Comparison of ENCODE assay signal across 8 cellular contexts in genomic region chr1:171485375-171486047, GRCh38. TPM values are rescaled to one million over a fixed set of nuclear protein-coding genes. Genes with fewer than 3 reads are reported as not detected.
DNase-seq lines count a peak whose midpoint lies in the region; ATAC-seq and TF ChIP-seq lines count a peak whose summit lies in the region.

PRRC2C (plus strand) TSS chr1:171485530; CDS start chr1:171512089, 26,559 bp downstream.

- peak; percentile 97 for ATAC-seq in GM21576 (IDR thresholded peaks at IDR 0.05; ENCODE audit: unreplicated experiment)
- peak; percentile 90 to 92 for ATAC-seq in activated T-cell treated with anti-CD3 and anti-CD28 coated beads, Interleukin-2, amount 50 U/mL, for 4 hours

- no peaks in the 10 kb centered on the region for H3K27me3 Mint-ChIP-seq in activated T-cell treated with anti-CD3 and anti-CD28 coated beads, Interleukin-2, amount 50 U/mL, for 4 hours (ENCODE audit: low read depth)

- peaks cover 46% of the 10 kb centered on the region for H3K4me1 Mint-ChIP-seq in activated T-cell treated with anti-CD3 and anti-CD28 coated beads, Interleukin-2, amount 50 U/mL, for 4 hours (ENCODE audit: low read depth)

- H3K9me3 Mint-ChIP-seq in activated T-cell treated with anti-CD3 and anti-CD28 coated beads, Interleukin-2, amount 50 U/mL, for 4 hours = no peaks in the 10 kb centered on the region

- whole genome bisulfite sequencing in esophagus, 2 donors = 0% methylated on average over 50 of the region's 50 CpGs

- peaks cover 15% of the 10 kb centered on the region for H3K36me3 Mint-ChIP-seq in activated T-cell treated with anti-CD3 and anti-CD28 coated beads, Interleukin-2, amount 50 U/mL, for 4 hours (ENCODE audit: insufficient read depth)

- H3K27me3 ChIP-seq in esophagus (ENCODE audit: control insufficient read depth in 1 of 2, insufficient read depth in 2 of 2, low read length in 2 of 2) (no peaks in the 10 kb centered on the region), muscle layer of colon (ENCODE audit: control insufficient read depth in 1 of 2, insufficient read depth in 2 of 2, low read length in 2 of 2) (no peaks in the 10 kb centered on the region)

- DNase-seq in DMS153 treated with DMSO at 0.1 percent for 48 hours (lab: John Stamatoyannopoulos, UW; ENCODE audit: unreplicated experiment) = peak; percentile 98
- peak; percentile 96 for DNase-seq in Jurkat, Clone E6-1 (ENCODE audit: low read depth, low spot score)
- peak; percentile 89 for DNase-seq in activated T-cell treated with anti-CD3 and anti-CD28 coated beads, Interleukin-2, amount 50 U/mL, for 4 hours
- DNase-seq in stimulated activated CD8-positive, alpha-beta memory T cell treated with anti-CD3 and anti-CD28 coated beads, Interleukin-7, amount 100 ng/mL, for 4 hours (ENCODE audit: low read depth in 2 of 2) = peak; percentile 91 to 92

- H3K4me1 ChIP-seq in esophagus (ENCODE audit: control insufficient read depth in 2 of 2, insufficient read depth in 2 of 2, low read length in 1 of 2) (no peaks in the 10 kb centered on the region), muscle layer of colon (ENCODE audit: insufficient read depth, low read length) (peaks cover 45% of the 10 kb centered on the region)

- peak within 1 kb of the TSS; percentile 98 for H3K4me3 Mint-ChIP-seq in activated T-cell treated with anti-CD3 and anti-CD28 coated beads, Interleukin-2, amount 50 U/mL, for 4 hours

- no peaks in the 10 kb centered on the region for H3K36me3 ChIP-seq in esophagus (ENCODE audit: control insufficient read depth in 2 of 2, insufficient read depth in 2 of 2, low read length in 1 of 2)
- no peaks in the 10 kb centered on the region for H3K36me3 ChIP-seq in muscle layer of colon (ENCODE audit: insufficient read depth, low read length)

- peak within 1 kb of the TSS; percentile 94 for H3K4me3 ChIP-seq in Jurkat, Clone E6-1 (ENCODE audit: low read length)
- H3K4me3 ChIP-seq in esophagus (ENCODE audit: low read depth in 1 of 2, low read length in 2 of 2) (peak within 1 kb of the TSS; percentile 94 to 97), muscle layer of colon (ENCODE audit: low read depth in 1 of 2, low read length in 2 of 2) (peak within 1 kb of the TSS; percentile 84 to 90)

- H3K9ac ChIP-seq in muscle layer of colon (ENCODE audit: low read length) = peak within 1 kb of the TSS; percentile 93

- H3K27ac ChIP-seq in esophagus (ENCODE audit: low read depth in 2 of 2, low read length in 1 of 2) = peak within 1 kb of the TSS; percentile 96 to 99
- H3K27ac ChIP-seq in muscle layer of colon (ENCODE audit: low read depth, low read length) = peak within 1 kb of the TSS; percentile 100

- H3K9me3 ChIP-seq in esophagus (ENCODE audit: control insufficient read depth in 2 of 2, insufficient read depth in 1 of 2, low read depth in 1 of 2, low read length in 1 of 2) = no peaks in the 10 kb centered on the region
- no peaks in the 10 kb centered on the region for H3K9me3 ChIP-seq in muscle layer of colon (ENCODE audit: low read length)

TF ChIP-seq in PFSK-1, 5 proteins besides CTCF, POLR2A, EP300 and RAD21:
- TF ChIP-seq SIN3A (IDR thresholded peaks at IDR 0.05; ENCODE audit: borderline replicate concordance, insufficient read depth, low read length) (no peak), REST (IDR thresholded peaks at IDR 0.05; ENCODE audit: insufficient read depth in 1 of 2, low read depth in 2 of 2, low read length in 2 of 2) (no peak), POLR2AphosphoS5 (IDR thresholded peaks at IDR 0.05; ENCODE audit: low read depth, low read length) (peak; percentile 80; the same call in 1 of the 2 replicates), FOXP2 (optimal IDR thresholded peaks at IDR 0.05; ENCODE audit: borderline replicate concordance, extremely low read depth, extremely low read length, insufficient read depth) (peak; percentile 63), TAF1 (IDR thresholded peaks at IDR 0.05; ENCODE audit: borderline replicate concordance, insufficient read depth, low read length) (0 out of 2 replicates have a peak, but pooled peaks have one; percentile 66)

RNA-seq across cellular contexts. Expression of gene PRRC2C, which starts in this region (rescaled TPM):
- polyA plus RNA-seq in Jurkat, Clone E6-1 (2012; ENCODE audit: insufficient read depth, insufficient read length) = 44.3 TPM
- 61.2 TPM for polyA plus RNA-seq in PFSK-1 (2012; ENCODE audit: insufficient read length, low read depth)
- 100 to 1,000 TPM; 240 to 248 (median 245) TPM for total RNA-seq in activated T-cell treated with anti-CD3 and anti-CD28 coated beads, Interleukin-2, amount 50 U/mL, for 4 hours
- 10 to 100 TPM; 29.3 to 30.4 TPM for polyA plus RNA-seq in esophagus

Comparison
In these comparisons a context has a peak if more than half of its experiments do, and no peak if none do; other contexts are left out.
1. Peak in every context shown above with its lines: DNase-seq, ATAC-seq, H3K4me3 ChIP-seq and H3K27ac ChIP-seq.